ENCODE assay signal across 34 cellular contexts in the genomic region with DNA sequence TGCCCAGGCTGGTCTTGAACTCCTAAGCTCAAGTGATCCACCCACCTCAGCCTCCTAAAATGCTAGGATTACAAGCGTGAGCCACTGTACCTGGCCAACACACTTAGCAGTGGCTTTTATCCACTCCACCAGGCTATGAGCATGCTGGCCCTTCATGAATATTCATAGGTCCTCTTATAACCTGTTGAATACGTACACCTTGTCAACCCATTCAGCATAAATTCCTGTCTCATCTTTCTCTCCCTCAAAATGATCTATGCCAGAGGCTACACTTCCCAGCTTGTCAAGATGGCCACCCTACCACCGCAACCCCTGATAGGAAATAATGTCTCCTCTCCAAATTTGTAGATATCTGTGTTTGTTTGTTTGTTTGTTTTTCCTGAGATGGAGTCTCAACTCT. TPM values are rescaled to one million over a fixed set of nuclear protein-coding genes. Genes with fewer than 3 reads are reported as not detected.
"Had no signal": no experiment of that assay in that cellular context is flagged by ENCODE, and none has a peak within 500 bp of the region (broad histone marks: within the 10 kb centered on the region; RNA-seq: fewer than 3 reads in every experiment).

No MANE protein-coding gene starts in this region.

- H2AFZ ChIP-seq: hepatocyte had no signal

- ATAC-seq: activated CD4-positive, alpha-beta T cell treated with anti-CD3 and anti-CD28 coated beads for 36 hours; activated T-cell treated with anti-CD3 and anti-CD28 coated beads, Interleukin-2, amount 50 U/mL, for 4 hours; activated T-helper 17 cell treated with anti-CD3 and anti-CD28 coated beads, Interleukin-2, amount 50 U/mL, for 72 hours; foreskin keratinocyte; gastrocnemius medialis; heart right ventricle; T-helper 17 cell had no signal

- H3K4me3 Mint-ChIP-seq: activated CD4-positive, alpha-beta memory T cell treated with anti-CD3 and anti-CD28 coated beads for 36 hours; activated CD4-positive, alpha-beta T cell treated with anti-CD3 and anti-CD28 coated beads for 36 hours; activated CD4-positive, alpha-beta T cell treated with anti-CD3 and anti-CD28 coated beads, Interleukin-2, amount 10 ng/mL, durations not matched to agents 24 days and 14 days; activated naive CD8-positive, alpha-beta T cell; activated T-cell treated with anti-CD3 and anti-CD28 coated beads, Interleukin-2, amount 50 U/mL, for 4 hours; activated T-helper 17 cell treated with anti-CD3 and anti-CD28 coated beads, Interleukin-2, amount 50 U/mL, for 72 hours; central memory CD8-positive, alpha-beta T cell; dendritic cell treated with granulocyte-macrophage colony-stimulating factor and Interleukin-4, amounts not matched to agents 40 ng/mL and 50 ng/mL, for 4 days; endodermal cell; T-helper 17 cell; T-helper 2 cell treated with Interferon-gamma antibody and Interleukin-4, amounts not matched to agents 5 μg/mL and 100 μg/mL, for 36 hours had no signal

- H3K27ac ChIP-seq: brain microvascular endothelial cell, coronary artery, dorsolateral prefrontal cortex, esophagus muscularis mucosa, foreskin keratinocyte, gastrocnemius medialis, heart right ventricle, hepatocyte had no signal

- H3K36me3 Mint-ChIP-seq: activated CD4-positive, alpha-beta memory T cell treated with anti-CD3 and anti-CD28 coated beads for 36 hours; activated naive CD8-positive, alpha-beta T cell had no signal

- DNase-seq: activated CD4-positive, alpha-beta memory T cell treated with anti-CD3 and anti-CD28 coated beads for 36 hours; activated CD4-positive, alpha-beta T cell treated with anti-CD3 and anti-CD28 coated beads for 36 hours; activated CD4-positive, alpha-beta T cell treated with anti-CD3 and anti-CD28 coated beads, Interleukin-2, amount 10 ng/mL, durations not matched to agents 24 days and 14 days; activated CD4-positive, CD25-positive, alpha-beta regulatory T cell; activated CD4-positive, CD25-positive, alpha-beta regulatory T cell treated with anti-CD3 and anti-CD28 coated beads, Interleukin-2, amount 50 U/mL, for 72 hours; activated CD8-positive, alpha-beta memory T cell treated with anti-CD3 and anti-CD28 coated beads for 24 hours; activated effector memory CD4-positive, alpha-beta T cell treated with Interleukin-2 at 50 U/mL for 16 hours; activated gamma-delta T cell treated with Interleukin-2 at 50 U/mL for 16 hours; activated naive CD4-positive, alpha-beta T cell treated with anti-CD3 and anti-CD28 coated beads, Interleukin-2, amount 50 U/mL, for 16 hours; activated naive CD4-positive, alpha-beta T cell treated with Interleukin-2 at 50 U/mL for 16 hours; activated T-cell treated with anti-CD3 and anti-CD28 coated beads, Interleukin-2, amount 50 U/mL, for 4 hours; amniotic stem cell; anterior cingulate cortex; brain microvascular endothelial cell; dorsolateral prefrontal cortex; effector memory CD4-positive, alpha-beta T cell; endodermal cell; foreskin keratinocyte; gastrocnemius medialis; heart right ventricle; T-helper 17 cell; T1000 had no signal

- H3K27me3 ChIP-seq: brain microvascular endothelial cell, dorsolateral prefrontal cortex, foreskin keratinocyte, gastrocnemius medialis, hepatocyte had no signal

- H3K9me3 ChIP-seq: esophagus muscularis mucosa, gastrocnemius medialis, heart right ventricle had no signal

- H3K27ac Mint-ChIP-seq: activated CD4-positive, alpha-beta memory T cell treated with anti-CD3 and anti-CD28 coated beads for 36 hours; activated CD4-positive, alpha-beta T cell treated with anti-CD3 and anti-CD28 coated beads for 36 hours; activated CD4-positive, alpha-beta T cell treated with anti-CD3 and anti-CD28 coated beads, Interleukin-2, amount 10 ng/mL, durations not matched to agents 24 days and 14 days; activated naive CD8-positive, alpha-beta T cell; activated T-helper 17 cell treated with anti-CD3 and anti-CD28 coated beads, Interleukin-2, amount 50 U/mL, for 72 hours; dendritic cell treated with granulocyte-macrophage colony-stimulating factor and Interleukin-4, amounts not matched to agents 40 ng/mL and 50 ng/mL, for 4 days; endodermal cell; T-helper 2 cell treated with Interferon-gamma antibody and Interleukin-4, amounts not matched to agents 5 μg/mL and 100 μg/mL, for 36 hours had no signal

- H3K27me3 Mint-ChIP-seq: activated CD4-positive, alpha-beta memory T cell treated with anti-CD3 and anti-CD28 coated beads for 36 hours; activated CD4-positive, alpha-beta T cell treated with anti-CD3 and anti-CD28 coated beads for 36 hours; activated naive CD8-positive, alpha-beta T cell; activated T-helper 17 cell treated with anti-CD3 and anti-CD28 coated beads, Interleukin-2, amount 50 U/mL, for 72 hours; central memory CD8-positive, alpha-beta T cell; T-helper 17 cell had no signal

- H3K4me2 ChIP-seq: hepatocyte had no signal

- H3K36me3 ChIP-seq: brain microvascular endothelial cell, esophagus muscularis mucosa, gastrocnemius medialis, heart right ventricle had no signal

- H3K79me2 ChIP-seq: hepatocyte had no signal

- H3K4me1 ChIP-seq: esophagus muscularis mucosa, foreskin keratinocyte, heart right ventricle had no signal

- H3K9me3 Mint-ChIP-seq: activated CD4-positive, alpha-beta memory T cell treated with anti-CD3 and anti-CD28 coated beads for 36 hours; activated CD4-positive, alpha-beta T cell treated with anti-CD3 and anti-CD28 coated beads, Interleukin-2, amount 10 ng/mL, durations not matched to agents 24 days and 14 days; activated T-cell treated with anti-CD3 and anti-CD28 coated beads, Interleukin-2, amount 50 U/mL, for 4 hours; activated T-helper 17 cell treated with anti-CD3 and anti-CD28 coated beads, Interleukin-2, amount 50 U/mL, for 72 hours; central memory CD8-positive, alpha-beta T cell; dendritic cell treated with granulocyte-macrophage colony-stimulating factor and Interleukin-4, amounts not matched to agents 40 ng/mL and 50 ng/mL, for 4 days; endodermal cell; T-helper 2 cell treated with Interferon-gamma antibody and Interleukin-4, amounts not matched to agents 5 μg/mL and 100 μg/mL, for 36 hours had no signal

- H3K4me3 ChIP-seq: coronary artery, dorsolateral prefrontal cortex, esophagus muscularis mucosa, gastrocnemius medialis, heart right ventricle, hepatocyte had no signal

RNA-seq across cellular contexts. Expression of gene ZG16, which starts 11.0 kb away (rescaled TPM):
- total RNA-seq: activated CD4-positive, alpha-beta memory T cell treated with anti-CD3 and anti-CD28 coated beads for 36 hours; activated CD4-positive, alpha-beta T cell treated with anti-CD3 and anti-CD28 coated beads for 36 hours; activated CD4-positive, alpha-beta T cell treated with anti-CD3 and anti-CD28 coated beads, Interleukin-2, amount 10 ng/mL, durations not matched to agents 24 days and 14 days; activated T-helper 17 cell treated with anti-CD3 and anti-CD28 coated beads, Interleukin-2, amount 50 U/mL, for 72 hours; astrocyte; bronchial epithelial cell; cardiac septum; dorsolateral prefrontal cortex; endodermal cell; epithelial cell of proximal tubule; foreskin keratinocyte; heart right ventricle; T-helper 17 cell had no signal

RNA-seq across cellular contexts. Expression of gene C16orf54, which starts 21.3 kb away (rescaled TPM):
- total RNA-seq: astrocyte, bronchial epithelial cell, endodermal cell, epithelial cell of proximal tubule, foreskin keratinocyte had no signal
- polyA plus RNA-seq: foreskin keratinocyte had no signal

RNA-seq across cellular contexts. Expression of gene PRRT2, which starts 44.9 kb away (rescaled TPM):
- total RNA-seq: bronchial epithelial cell had no signal
